ENCODE assay signal across 8 cellular contexts in the genomic region with DNA sequence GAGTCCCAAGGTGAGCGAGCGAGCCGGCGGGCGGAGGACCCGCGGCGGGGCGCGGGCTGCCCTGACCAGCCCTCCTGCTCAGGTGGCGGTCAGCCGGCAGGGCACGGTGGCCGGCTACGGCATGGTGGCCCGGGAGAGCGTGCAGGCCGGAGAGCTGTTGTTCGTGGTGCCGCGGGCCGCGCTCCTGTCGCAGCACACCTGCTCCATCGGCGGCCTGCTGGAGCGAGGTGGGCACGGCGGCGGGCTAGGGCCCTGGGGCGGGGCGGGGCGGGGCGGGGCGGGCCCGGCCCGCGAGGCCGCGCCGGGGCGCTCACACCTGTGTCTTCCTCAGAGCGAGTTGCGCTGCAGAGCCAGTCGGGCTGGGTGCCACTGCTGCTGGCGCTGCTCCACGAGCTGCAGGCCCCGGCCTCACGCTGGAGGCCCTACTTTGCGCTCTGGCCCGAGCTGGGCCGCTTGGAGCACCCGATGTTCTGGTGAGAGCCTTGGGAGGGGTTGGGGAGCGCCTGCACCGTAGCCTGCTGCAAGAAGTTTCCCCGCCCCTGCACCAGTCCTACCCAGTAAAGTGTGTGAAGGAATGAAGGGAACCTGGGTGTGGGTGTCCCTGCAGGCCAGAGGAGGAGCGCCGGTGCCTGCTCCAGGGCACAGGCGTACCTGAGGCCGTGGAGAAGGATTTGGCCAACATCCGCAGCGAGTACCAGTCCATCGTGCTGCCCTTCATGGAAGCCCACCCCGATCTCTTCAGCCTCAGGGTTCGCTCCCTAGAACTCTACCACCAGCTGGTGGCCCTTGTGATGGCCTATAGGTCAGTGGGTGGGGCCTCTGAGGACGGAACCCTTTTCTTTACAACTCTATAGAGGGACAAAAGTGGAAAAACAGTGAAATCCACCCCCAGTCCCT. TPM values are rescaled to one million over a fixed set of nuclear protein-coding genes. Genes with fewer than 3 reads are reported as not detected.
DNase-seq lines count a peak whose midpoint lies in the region; ATAC-seq and TF ChIP-seq lines count a peak whose summit lies in the region.

No MANE protein-coding gene starts in this region.

- no peaks in the 10 kb centered on the region for H3K9me3 ChIP-seq in heart right ventricle

- H3K27me3 ChIP-seq in heart right ventricle (no peaks in the 10 kb centered on the region), rectal smooth muscle tissue (ENCODE audit: control insufficient read depth, insufficient read depth, low read length) (no peaks in the 10 kb centered on the region)

- peak overlapping the region; percentile 61 to 92 (median 84) for H3K27ac ChIP-seq in heart right ventricle
- peak overlapping the region; percentile 60 for H3K27ac ChIP-seq in rectal smooth muscle tissue (ENCODE audit: low read depth, low read length)

- TF ChIP-seq CTCF in heart right ventricle (IDR thresholded peaks at IDR 0.05), result peak in 1 of 9 donors; percentile 13

- intact Hi-C loops in heart right ventricle (cut with DNase I), result loop anchor here in 4 of 10 donors (5.0 to 10.0 kb wide), 4 partner anchors 109 to 219 kb away; partner anchors contain the start of genes CNOT1 (in 3 of the 4) and GOT2 (in 1 of the 4)

- DNase-seq in NCI-H146 (lab: John Stamatoyannopoulos, UW) (peak; percentile 56), NCI-H146 treated with DMSO at 0.1 percent for 48 hours (lab: John Stamatoyannopoulos, UW; ENCODE audit: unreplicated experiment) (no peak), NCI-H2171 treated with DMSO at 0.1 percent for 48 hours (lab: John Stamatoyannopoulos, UW) (peak; percentile 59), heart right ventricle (no peak), activated gamma-delta T cell treated with Interleukin-2 at 50 U/mL for 16 hours (no peak)
- peak; percentile 56 for DNase-seq in activated naive CD4-positive, alpha-beta T cell treated with anti-CD3 and anti-CD28 coated beads, Interleukin-2, amount 50 U/mL, for 16 hours

- H3K4me1 ChIP-seq in heart right ventricle, result peaks cover 5 to 29% (median 15%) of the 10 kb centered on the region in 9 donors
- H3K4me1 ChIP-seq in rectal smooth muscle tissue (ENCODE audit: control insufficient read depth, insufficient read depth, low read length), result peaks cover 3% of the 10 kb centered on the region

- 14 to 17% methylated on average over 64 to 66 of the region's 66 CpGs for WGBS in heart right ventricle, 2 donors

- H3K4me3 ChIP-seq in heart right ventricle (peak overlapping the region; percentile 56 to 94 (median 84)), rectal smooth muscle tissue (ENCODE audit: low read length) (peak overlapping the region; percentile 72)

- H3K9ac ChIP-seq in rectal smooth muscle tissue (ENCODE audit: low read length), result peak overlapping the region; percentile 27

- H3K36me3 ChIP-seq in heart right ventricle (peaks cover 0 to 62% (median 38%) of the 10 kb centered on the region in 9 donors), rectal smooth muscle tissue (ENCODE audit: control insufficient read depth, insufficient read depth, low read length) (peaks cover 32% of the 10 kb centered on the region)

- peak; percentile 48 for ATAC-seq in HG02642 (IDR thresholded peaks at IDR 0.05; ENCODE audit: poor library complexity, unreplicated experiment)
- ATAC-seq in heart right ventricle, result peak in 7 of 8 donors; percentile 9 to 38 (median 11)

RNA-seq across cellular contexts. Expression of gene SETD6, which starts 0.8 kb away (rescaled TPM):
- total RNA-seq in heart right ventricle, result 10 to 100 TPM in 8 of 10 donors, 1 to 10 TPM in 2; 8.9 to 16.0 (median 11.8) TPM
- 10 to 100 TPM; 11.8 to 18.9 TPM for polyA plus RNA-seq in heart right ventricle

RNA-seq across cellular contexts. Expression of gene NDRG4, which starts 16.2 kb away (rescaled TPM):
- 100 to 1,000 TPM; 336 to 821 (median 630) TPM for total RNA-seq in heart right ventricle
- polyA plus RNA-seq in heart right ventricle, result 100 to 1,000 TPM; 286 to 507 TPM

Comparison
In these comparisons a context has a peak if more than half of its experiments do, and no peak if none do; other contexts are left out.
1. DNase-seq: peak in NCI-H146 (single experiment), NCI-H2171 treated with DMSO at 0.1 percent for 48 hours (single experiment) and activated naive CD4-positive, alpha-beta T cell treated with anti-CD3 and anti-CD28 coated beads, Interleukin-2, amount 50 U/mL, for 16 hours (single experiment); none in NCI-H146 treated with DMSO at 0.1 percent for 48 hours (single experiment), heart right ventricle (0 of 2) and activated gamma-delta T cell treated with Interleukin-2 at 50 U/mL for 16 hours (single experiment).